ENCODE assay signal across 6 cellular contexts in genomic region chr1:153962088-153963029, GRCh38. TPM values are rescaled to one million over a fixed set of nuclear protein-coding genes. Genes with fewer than 3 reads are reported as not detected.
DNase-seq lines count a peak whose midpoint lies in the region; ATAC-seq, FAIRE-seq and TF ChIP-seq lines count a peak whose summit lies in the region.

No MANE protein-coding gene starts in this region.

- 0 out of 2 replicates have a peak, but pooled peaks have one; percentile 19 for TF ChIP-seq POLR2A in GM12892 (IDR thresholded peaks at IDR 0.05; ENCODE audit: low read depth, low read length)

- FAIRE-seq in GM12892 (lab: Jason Lieb, UNC) = peak; percentile 44

- H3K27ac ChIP-seq in WERI-Rb-1 = peak overlapping the region; percentile 89

- no peak for ATAC-seq in GM18520 (IDR thresholded peaks at IDR 0.05; ENCODE audit: unreplicated experiment)
- no peak for ATAC-seq in GM18861 (IDR thresholded peaks at IDR 0.05; ENCODE audit: unreplicated experiment)

- peak overlapping the region; percentile 58 for H3K4me3 ChIP-seq in WERI-Rb-1 (ENCODE audit: low read depth, low read length)

- no peaks in the 10 kb centered on the region for H3K27me3 ChIP-seq in WERI-Rb-1 (ENCODE audit: insufficient read depth, low read depth, severe bottlenecking)

- H3K9me3 ChIP-seq in WERI-Rb-1 (ENCODE audit: severe bottlenecking) = no peaks in the 10 kb centered on the region

- no peak for DNase-seq in GM12892 (ENCODE audit: insufficient read length)
- DNase-seq in WERI-Rb-1 = no peak
- peak; percentile 30 for DNase-seq in left kidney (ENCODE audit: low read depth, low spot score)
- no peak for DNase-seq in activated gamma-delta T cell (lab: John Stamatoyannopoulos, UW)

- peaks cover 51% of the 10 kb centered on the region for H3K36me3 ChIP-seq in WERI-Rb-1

- TF ChIP-seq CTCF in WERI-Rb-1 (IDR thresholded peaks at IDR 0.05; ENCODE audit: low read depth, low read length) = 0 out of 2 replicates have a peak, but pooled peaks have one; percentile 11

RNA-seq across cellular contexts. Expression of gene SLC39A1, which starts 1.0 kb away (rescaled TPM):
- polyA plus RNA-seq in GM12892 (2012; ENCODE audit: missing spikeins) = 53.2 TPM

RNA-seq across cellular contexts. Expression of gene CRTC2, which starts 3.9 kb away (rescaled TPM):
- 36.9 TPM for polyA plus RNA-seq in GM12892 (2012; ENCODE audit: missing spikeins)

RNA-seq across cellular contexts. Expression of gene CREB3L4, which starts 5.3 kb away (rescaled TPM):
- 15.3 TPM for polyA plus RNA-seq in GM12892 (2012; ENCODE audit: missing spikeins)

RNA-seq across cellular contexts. Expression of gene JTB, which starts 15.1 kb away (rescaled TPM):
- polyA plus RNA-seq in GM12892 (2012; ENCODE audit: missing spikeins) = 114 TPM

RNA-seq across cellular contexts. Expression of gene DENND4B, which starts 15.8 kb away (rescaled TPM):
- polyA plus RNA-seq in GM12892 (2012; ENCODE audit: missing spikeins) = 35.2 TPM
